7 cellular contexts compared by ENCODE assay signal in genomic region chr2:168758970-168759820, GRCh38. TPM values are rescaled to one million over a fixed set of nuclear protein-coding genes. Genes with fewer than 3 reads are reported as not detected.
DNase-seq lines count a peak whose midpoint lies in the region; ATAC-seq and TF ChIP-seq lines count a peak whose summit lies in the region.

No MANE protein-coding gene starts in this region.

- H3K9me3 Mint-ChIP-seq in immature natural killer cell = no peaks in the 10 kb centered on the region

- TF ChIP-seq CTCF in astrocyte of the spinal cord (IDR thresholded peaks at IDR 0.05; ENCODE audit: low read depth, low read length) = peak; percentile 60

- peaks cover 0 to 4% (median 0%) of the 10 kb centered on the region in 3 donors for H3K36me3 Mint-ChIP-seq in immature natural killer cell

- no peak overlapping the region for H3K27ac Mint-ChIP-seq in immature natural killer cell

- DNase-seq in EL (peak; percentile 48), NCI-H524 treated with DMSO at 0.1 percent for 48 hours (lab: John Stamatoyannopoulos, UW) (peak; percentile 9), astrocyte of the spinal cord (ENCODE audit: low read depth, low spot score) (peak; percentile 57), immature natural killer cell (peak; percentile 22 to 46 (median 46)), stromal cell of bone marrow (ENCODE audit: low read depth) (peak; percentile 35)

- no peak overlapping the region for H3K4me3 ChIP-seq in astrocyte of the spinal cord (ENCODE audit: low read depth, low read length)

- H3K4me3 Mint-ChIP-seq in immature natural killer cell = no peak overlapping the region

- ATAC-seq in GM19324 (IDR thresholded peaks at IDR 0.05; ENCODE audit: low FRiP score, unreplicated experiment) (peak; percentile 75), HG03432 (IDR thresholded peaks at IDR 0.05; ENCODE audit: unreplicated experiment) (peak; percentile 87)

- in situ Hi-C loops in astrocyte of the spinal cord (cut with HindIII; ENCODE audit: low sequenced_read_pairs) = no loop called here

- no peaks in the 10 kb centered on the region for H3K27me3 Mint-ChIP-seq in immature natural killer cell (ENCODE audit: low read depth in 3 of 3)

- H3K4me1 Mint-ChIP-seq in immature natural killer cell = peaks cover 34 to 44% of the 10 kb centered on the region in 2 donors

RNA-seq across cellular contexts. Expression of gene NOSTRIN, which starts 43.2 kb away (rescaled TPM):
- polyA plus RNA-seq in immature natural killer cell = not detected
